18 cellular contexts compared by ENCODE assay signal in the genomic region with DNA sequence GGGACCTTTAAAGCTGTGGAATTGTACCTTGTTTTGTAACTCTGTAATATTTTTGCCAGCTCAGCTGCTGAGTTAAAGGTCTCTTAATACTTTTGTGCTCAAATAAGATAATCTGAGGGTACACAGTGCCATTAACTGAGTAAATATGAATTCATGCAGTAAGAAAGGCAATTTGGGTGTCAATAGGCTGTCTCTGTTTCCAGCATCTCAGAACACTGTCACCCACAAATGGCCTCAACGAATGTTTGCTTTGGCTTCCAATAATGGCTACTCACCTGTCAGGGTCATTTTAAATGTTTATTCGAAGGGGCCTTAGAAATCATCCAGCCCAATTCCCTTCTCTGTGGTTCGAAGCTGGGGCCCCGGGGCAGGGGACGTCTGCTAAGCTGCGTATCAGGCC.
DNase-seq lines count a peak whose midpoint lies in the region; ATAC-seq and TF ChIP-seq lines count a peak whose summit lies in the region.
"Had no signal": no experiment of that assay in that cellular context is flagged by ENCODE, and none has a peak within 500 bp of the region (broad histone marks: within the 10 kb centered on the region; RNA-seq: fewer than 3 reads in every experiment).

No MANE protein-coding gene starts in this region.

- intact Hi-C loops in heart right ventricle (cut with DNase I) = no loop called here

- peak; percentile 12 for ATAC-seq in left lobe of liver
- no peak for ATAC-seq in heart right ventricle
- ATAC-seq: PC-3, T-cell had no signal

- no peaks in the 10 kb centered on the region for H3K27me3 ChIP-seq in heart right ventricle

- peak; percentile 25 for DNase-seq in activated effector memory CD4-positive, alpha-beta T cell treated with anti-CD3 and anti-CD28 coated beads, Interleukin-2, amount 50 U/mL, for 16 hours
- DNase-seq in activated effector memory CD4-positive, alpha-beta T cell treated with Interleukin-2 at 50 U/mL for 16 hours = no peak
- DNase-seq in NCI-H748 treated with DMSO at 0.1 percent for 48 hours (lab: John Stamatoyannopoulos, UW) (peak; percentile 92), left lobe of liver (ENCODE audit: low spot score) (no peak), type B pancreatic cell (ENCODE audit: extremely low spot score, unreplicated experiment) (no peak), LoVo (ENCODE audit: low spot score) (no peak), heart right ventricle (no peak), GM19238 (ENCODE audit: insufficient read length, low spot score) (no peak)
- DNase-seq: DMS79 treated with DMSO at 0.1 percent for 48 hours; HFFc6; KG1; NCI-H1694; NCI-H446 treated with DMSO at 0.1 percent for 48 hours; NK-92 treated with Interleukin-12 subunit alpha and Interleukin-12 subunit beta, amount 100 ng/mL, for 24 hours; PC-3; T-cell had no signal

- H3K36me3 Mint-ChIP-seq in type B pancreatic cell = peaks cover 21% of the 10 kb centered on the region

- H3K4me3 Mint-ChIP-seq in type B pancreatic cell = no peak overlapping the region
- H3K4me3 Mint-ChIP-seq: HFFc6, T-cell had no signal

- 85 to 86% methylated on average over 6 of the region's 6 CpGs for WGBS in heart right ventricle, 2 donors

- no peak for TF ChIP-seq CTCF in type B pancreatic cell (conservative IDR thresholded peaks at IDR 0.05)
- TF ChIP-seq CTCF in heart right ventricle (IDR thresholded peaks at IDR 0.05) = no peak

- peaks cover 0 to 95% (median 35%) of the 10 kb centered on the region in 9 donors for H3K36me3 ChIP-seq in heart right ventricle

- H3K4me1 ChIP-seq in heart right ventricle = no peaks in the 10 kb centered on the region

- no peaks in the 10 kb centered on the region for H3K9me3 ChIP-seq in heart right ventricle

- no peaks in the 10 kb centered on the region for H3K9me3 Mint-ChIP-seq in type B pancreatic cell
- H3K9me3 Mint-ChIP-seq: HFFc6, T-cell had no signal

- H3K4me1 Mint-ChIP-seq in type B pancreatic cell (ENCODE audit: unreplicated experiment) = peaks cover 14% of the 10 kb centered on the region
- H3K4me1 Mint-ChIP-seq: T-cell had no signal

- H3K27ac ChIP-seq in heart right ventricle = no peak overlapping the region
- H3K27ac ChIP-seq: C4-2B, SK-N-MC had no signal

- H3K4me3 ChIP-seq in heart right ventricle = no peak overlapping the region
- H3K4me3 ChIP-seq: SK-N-MC had no signal

- H3K27ac Mint-ChIP-seq in type B pancreatic cell = peak overlapping the region; percentile 73
- H3K27ac Mint-ChIP-seq: HFFc6, T-cell had no signal

- no peaks in the 10 kb centered on the region for H3K27me3 Mint-ChIP-seq in type B pancreatic cell
- H3K27me3 Mint-ChIP-seq: T-cell had no signal

Comparison
In these comparisons a context has a peak if more than half of its experiments do, and no peak if none do; other contexts are left out.
1. DNase-seq: peak in activated effector memory CD4-positive, alpha-beta T cell treated with anti-CD3 and anti-CD28 coated beads, Interleukin-2, amount 50 U/mL, for 16 hours (single experiment) and NCI-H748 treated with DMSO at 0.1 percent for 48 hours (single experiment); none in activated effector memory CD4-positive, alpha-beta T cell treated with Interleukin-2 at 50 U/mL for 16 hours (single experiment), left lobe of liver (single experiment), type B pancreatic cell (single experiment), LoVo (single experiment), heart right ventricle (0 of 2) and GM19238 (single experiment).